ENCODE assay signal across 1 cellular context in genomic region chr1:56414728-56415224, GRCh38.
A peak's percentile ranks its signal among the peaks of the same experiment; 100 is the strongest.
TF ChIP-seq lines count a peak whose summit lies in the region.

No MANE protein-coding gene starts in this region.

TF ChIP-seq in HepG2, 621 proteins besides CTCF, POLR2A, EP300 and RAD21 (continued from another document and continues in another):
- TF ChIP-seq ZNF276 (CRISPR knock-in tag; IDR thresholded peaks at IDR 0.05; ENCODE audit: low read depth) (no peak), MYPOP (CRISPR knock-in tag; IDR thresholded peaks at IDR 0.05) (no peak; the same call in none of the 2 replicates), MXI1 (IDR thresholded peaks at IDR 0.05; ENCODE audit: borderline replicate concordance, low read depth, low read length) (peak; percentile 53; the same call in 1 of the 3 replicates), RARA (CRISPR knock-in tag; IDR thresholded peaks at IDR 0.05) (peak; percentile 93), ZSCAN12 (CRISPR knock-in tag; IDR thresholded peaks at IDR 0.05) (no peak), ZHX2 (IDR thresholded peaks at IDR 0.05; ENCODE audit: low read depth) (no peak), ZHX2 (CRISPR knock-in tag; IDR thresholded peaks at IDR 0.05; ENCODE audit: borderline replicate concordance) (peak; percentile 85; the same call in 1 of the 2 replicates), MAFF (IDR thresholded peaks at IDR 0.05; ENCODE audit: low read depth, low read length) (peak; percentile 1; the same call in 1 of the 2 replicates), GATAD2A (CRISPR knock-in tag; IDR thresholded peaks at IDR 0.05) (peak; percentile 95), ZNF329 (CRISPR knock-in tag; IDR thresholded peaks at IDR 0.05; ENCODE audit: low read depth) (no peak), NFE2L1 (CRISPR knock-in tag; IDR thresholded peaks at IDR 0.05; ENCODE audit: borderline replicate concordance) (no peak), ZNF143 (CRISPR knock-in tag; IDR thresholded peaks at IDR 0.05) (no peak; the same call in 1 of the 2 replicates), TAF15 (IDR thresholded peaks at IDR 0.05; ENCODE audit: low read depth, low read length, poor library complexity, severe bottlenecking) (no peak), NCOR1 (IDR thresholded peaks at IDR 0.05; ENCODE audit: borderline replicate concordance, low read length) (peak; percentile 96), ZBTB25 (CRISPR knock-in tag; IDR thresholded peaks at IDR 0.05) (peak; percentile 86), SP1 (IDR thresholded peaks at IDR 0.05) (no peak), SP1 (CRISPR knock-in tag; IDR thresholded peaks at IDR 0.05) (no peak), ATRX (CRISPR knock-in tag; IDR thresholded peaks at IDR 0.05; ENCODE audit: borderline replicate concordance) (no peak), PITX1 (CRISPR knock-in tag; IDR thresholded peaks at IDR 0.05) (peak; percentile 100), PATZ1 (CRISPR knock-in tag; IDR thresholded peaks at IDR 0.05) (peak; percentile 84), STAT6 (CRISPR knock-in tag; IDR thresholded peaks at IDR 0.05; ENCODE audit: borderline replicate concordance) (no peak), ZNF564 (CRISPR knock-in tag; IDR thresholded peaks at IDR 0.05) (peak; percentile 83; the same call in 1 of the 2 replicates), TRAFD1 (CRISPR knock-in tag; IDR thresholded peaks at IDR 0.05; ENCODE audit: borderline replicate concordance) (no peak), HOXA5 (CRISPR knock-in tag; IDR thresholded peaks at IDR 0.05) (peak; percentile 98), ZBTB40 (IDR thresholded peaks at IDR 0.05) (no peak), ZBTB40 (CRISPR knock-in tag; IDR thresholded peaks at IDR 0.05) (no peak), ZBTB42 (CRISPR knock-in tag; IDR thresholded peaks at IDR 0.05) (peak; percentile 55; the same call in 1 of the 2 replicates), ZNF660 (CRISPR knock-in tag; IDR thresholded peaks at IDR 0.05; ENCODE audit: borderline replicate concordance, low read depth) (no peak)
